30 cellular contexts compared by ENCODE assay signal in the genomic region with DNA sequence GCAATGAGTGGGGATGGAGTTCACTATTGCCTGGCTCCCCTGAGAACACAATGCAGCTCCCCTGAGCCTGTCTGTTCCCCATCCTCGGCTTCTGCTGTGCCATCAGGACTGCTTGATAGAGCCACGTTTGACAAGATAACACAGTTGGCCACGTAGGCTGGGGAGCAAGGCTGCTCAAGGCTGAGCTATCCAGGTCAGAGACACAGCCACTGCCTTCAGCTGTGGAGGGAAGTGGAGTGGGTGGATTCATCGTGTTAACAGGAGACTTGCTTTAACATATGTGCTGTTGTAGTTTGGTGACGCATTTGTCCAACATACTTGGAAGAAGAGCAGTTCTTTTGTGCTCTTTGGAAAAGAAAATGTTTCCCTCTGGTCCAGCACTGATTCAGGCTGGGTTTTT.
"Had no signal": no experiment of that assay in that cellular context is flagged by ENCODE, and none has a peak within 500 bp of the region (broad histone marks: within the 10 kb centered on the region; RNA-seq: fewer than 3 reads in every experiment).

No MANE protein-coding gene starts in this region.

- H3K36me3 Mint-ChIP-seq: activated CD4-positive, alpha-beta memory T cell treated with anti-CD3 and anti-CD28 coated beads for 36 hours; activated CD8-positive, alpha-beta memory T cell treated with anti-CD3 and anti-CD28 coated beads, Interleukin-2, amount 10 ng/mL, durations not matched to agents 7 days and 5 days; activated naive CD4-positive, alpha-beta T cell treated with anti-CD3 and anti-CD28 coated beads, Interleukin-2, amount 50 U/mL, for 24 hours; activated naive CD8-positive, alpha-beta T cell treated with anti-CD3 and anti-CD28 coated beads for 36 hours had no signal

- ATAC-seq: activated CD4-positive, alpha-beta T cell treated with anti-CD3 and anti-CD28 coated beads for 36 hours; activated CD8-positive, alpha-beta memory T cell treated with anti-CD3 and anti-CD28 coated beads, Interleukin-2, amount 10 ng/mL, durations not matched to agents 7 days and 5 days; activated CD8-positive, alpha-beta T cell treated with anti-CD3 and anti-CD28 coated beads, Interleukin-2, amount 10 ng/mL, durations not matched to agents 7 days and 5 days; activated naive CD8-positive, alpha-beta T cell treated with anti-CD3 and anti-CD28 coated beads, Interleukin-2, amount 50 U/mL, for 24 hours; gastroesophageal sphincter; heart right ventricle had no signal

- H3K4me3 Mint-ChIP-seq: activated CD4-positive, alpha-beta memory T cell treated with anti-CD3 and anti-CD28 coated beads for 36 hours; activated CD4-positive, alpha-beta T cell treated with anti-CD3 and anti-CD28 coated beads for 36 hours; activated CD4-positive, alpha-beta T cell treated with anti-CD3 and anti-CD28 coated beads, Interleukin-2, amount 10 ng/mL, durations not matched to agents 24 days and 14 days; activated CD8-positive, alpha-beta memory T cell treated with anti-CD3 and anti-CD28 coated beads, Interleukin-2, amount 10 ng/mL, durations not matched to agents 7 days and 5 days; activated CD8-positive, alpha-beta T cell treated with anti-CD3 and anti-CD28 coated beads, Interleukin-2, amount 10 ng/mL, durations not matched to agents 7 days and 5 days; activated naive CD4-positive, alpha-beta T cell treated with anti-CD3 and anti-CD28 coated beads for 36 hours; activated naive CD4-positive, alpha-beta T cell treated with anti-CD3 and anti-CD28 coated beads, Interleukin-2, amount 50 U/mL, for 24 hours; activated naive CD8-positive, alpha-beta T cell treated with anti-CD3 and anti-CD28 coated beads for 36 hours; activated naive CD8-positive, alpha-beta T cell treated with anti-CD3 and anti-CD28 coated beads, Interleukin-2, amount 50 U/mL, for 24 hours; activated T-helper 1 cell treated with anti-CD3 and anti-CD28 coated beads, Interleukin-12 subunit alpha, Interleukin-12 subunit beta, Interleukin-2, Interleukin-4 antibody, amounts not matched to agents 30 ng/mL and 10 ng/mL and 1 ng/mL, durations not matched to agents 14 hours and 24 hours and 36 hours; central memory CD8-positive, alpha-beta T cell; dendritic cell treated with granulocyte-macrophage colony-stimulating factor and Interleukin-4, amounts not matched to agents 40 ng/mL and 50 ng/mL, for 4 days had no signal

- H3K27me3 ChIP-seq: adrenal gland, brain microvascular endothelial cell, dorsolateral prefrontal cortex, esophagus squamous epithelium, gastroesophageal sphincter, heart right ventricle had no signal

- H3K27ac Mint-ChIP-seq: activated CD4-positive, alpha-beta memory T cell treated with anti-CD3 and anti-CD28 coated beads for 36 hours; activated CD4-positive, alpha-beta T cell treated with anti-CD3 and anti-CD28 coated beads for 36 hours; activated CD4-positive, alpha-beta T cell treated with anti-CD3 and anti-CD28 coated beads, Interleukin-2, amount 10 ng/mL, durations not matched to agents 24 days and 14 days; activated CD8-positive, alpha-beta memory T cell treated with anti-CD3 and anti-CD28 coated beads, Interleukin-2, amount 10 ng/mL, durations not matched to agents 7 days and 5 days; activated CD8-positive, alpha-beta T cell treated with anti-CD3 and anti-CD28 coated beads, Interleukin-2, amount 10 ng/mL, durations not matched to agents 7 days and 5 days; activated naive CD4-positive, alpha-beta T cell treated with anti-CD3 and anti-CD28 coated beads for 36 hours; activated naive CD4-positive, alpha-beta T cell treated with anti-CD3 and anti-CD28 coated beads, Interleukin-2, amount 50 U/mL, for 24 hours; activated naive CD8-positive, alpha-beta T cell treated with anti-CD3 and anti-CD28 coated beads for 36 hours; activated naive CD8-positive, alpha-beta T cell treated with anti-CD3 and anti-CD28 coated beads, Interleukin-2, amount 50 U/mL, for 24 hours; activated T-helper 1 cell treated with anti-CD3 and anti-CD28 coated beads, Interleukin-12 subunit alpha, Interleukin-12 subunit beta, Interleukin-2, Interleukin-4 antibody, amounts not matched to agents 30 ng/mL and 10 ng/mL and 1 ng/mL, durations not matched to agents 14 hours and 24 hours and 36 hours; activated T-helper 2 cell treated with anti-CD3 and anti-CD28 coated beads, Interferon-gamma antibody, Interleukin-2, Interleukin-4, amounts not matched to agents 10 μg/mL and 5 μg/mL and 100 μg/mL, durations not matched to agents 14 hours and 24 hours and 36 hours; dendritic cell treated with granulocyte-macrophage colony-stimulating factor and Interleukin-4, amounts not matched to agents 40 ng/mL and 50 ng/mL, for 4 days had no signal

- DNase-seq: activated CD4-positive, alpha-beta memory T cell treated with anti-CD3 and anti-CD28 coated beads for 36 hours; activated CD4-positive, alpha-beta T cell treated with anti-CD3 and anti-CD28 coated beads for 36 hours; activated CD4-positive, alpha-beta T cell treated with anti-CD3 and anti-CD28 coated beads, Interleukin-2, amount 10 ng/mL, durations not matched to agents 24 days and 14 days; activated CD4-positive, CD25-positive, alpha-beta regulatory T cell; activated CD4-positive, CD25-positive, alpha-beta regulatory T cell treated with anti-CD3 and anti-CD28 coated beads, Interleukin-2, amount 50 U/mL, for 72 hours; activated CD8-positive, alpha-beta memory T cell treated with anti-CD3 and anti-CD28 coated beads, Interleukin-2, amount 10 ng/mL, durations not matched to agents 7 days and 5 days; activated CD8-positive, alpha-beta memory T cell treated with anti-CD3 and anti-CD28 coated beads, Interleukin-2, amount 50 U/mL, for 4 hours; activated CD8-positive, alpha-beta T cell treated with anti-CD3 and anti-CD28 coated beads, Interleukin-2, amount 10 ng/mL, durations not matched to agents 7 days and 5 days; activated effector memory CD4-positive, alpha-beta T cell treated with anti-CD3 and anti-CD28 coated beads, Interleukin-2, amount 50 U/mL, for 16 hours; activated naive CD4-positive, alpha-beta T cell treated with anti-CD3 and anti-CD28 coated beads for 36 hours; activated naive CD8-positive, alpha-beta T cell treated with anti-CD3 and anti-CD28 coated beads for 36 hours; activated naive CD8-positive, alpha-beta T cell treated with anti-CD3 and anti-CD28 coated beads, Interleukin-2, amount 50 U/mL, for 24 hours; activated T-cell treated with anti-CD3 and anti-CD28 coated beads, Interleukin-2, amount 50 U/mL, for 1 hour; activated T-cell treated with anti-CD3 and anti-CD28 coated beads, Interleukin-2, amount 50 U/mL, for 48 hours; brain microvascular endothelial cell; effector memory CD4-positive, alpha-beta T cell; esophagus squamous epithelium; foreskin melanocyte; heart right ventricle; T-helper 2 cell had no signal

- H3K9me3 ChIP-seq: adrenal gland, esophagus squamous epithelium, gastroesophageal sphincter, heart right ventricle had no signal

- H3K27ac ChIP-seq: adrenal gland, brain microvascular endothelial cell, coronary artery, epithelial cell of prostate, esophagus squamous epithelium, gastroesophageal sphincter, heart right ventricle had no signal

- H3K4me1 ChIP-seq: adrenal gland, esophagus squamous epithelium, gastroesophageal sphincter had no signal

- H3K4me1 Mint-ChIP-seq: activated CD4-positive, alpha-beta T cell treated with anti-CD3 and anti-CD28 coated beads for 36 hours; activated CD4-positive, alpha-beta T cell treated with anti-CD3 and anti-CD28 coated beads, Interleukin-2, amount 10 ng/mL, durations not matched to agents 24 days and 14 days; activated CD8-positive, alpha-beta memory T cell treated with anti-CD3 and anti-CD28 coated beads, Interleukin-2, amount 10 ng/mL, durations not matched to agents 7 days and 5 days; activated naive CD4-positive, alpha-beta T cell treated with anti-CD3 and anti-CD28 coated beads, Interleukin-2, amount 50 U/mL, for 24 hours; activated naive CD8-positive, alpha-beta T cell treated with anti-CD3 and anti-CD28 coated beads for 36 hours; activated naive CD8-positive, alpha-beta T cell treated with anti-CD3 and anti-CD28 coated beads, Interleukin-2, amount 50 U/mL, for 24 hours had no signal

- H3K9me3 Mint-ChIP-seq: activated CD4-positive, alpha-beta memory T cell treated with anti-CD3 and anti-CD28 coated beads for 36 hours; activated CD4-positive, alpha-beta T cell treated with anti-CD3 and anti-CD28 coated beads, Interleukin-2, amount 10 ng/mL, durations not matched to agents 24 days and 14 days; activated naive CD4-positive, alpha-beta T cell treated with anti-CD3 and anti-CD28 coated beads for 36 hours; activated naive CD4-positive, alpha-beta T cell treated with anti-CD3 and anti-CD28 coated beads, Interleukin-2, amount 50 U/mL, for 24 hours; activated naive CD8-positive, alpha-beta T cell treated with anti-CD3 and anti-CD28 coated beads for 36 hours; activated naive CD8-positive, alpha-beta T cell treated with anti-CD3 and anti-CD28 coated beads, Interleukin-2, amount 50 U/mL, for 24 hours; activated T-helper 1 cell treated with anti-CD3 and anti-CD28 coated beads, Interleukin-12 subunit alpha, Interleukin-12 subunit beta, Interleukin-2, Interleukin-4 antibody, amounts not matched to agents 30 ng/mL and 10 ng/mL and 1 ng/mL, durations not matched to agents 14 hours and 24 hours and 36 hours; activated T-helper 2 cell treated with anti-CD3 and anti-CD28 coated beads, Interferon-gamma antibody, Interleukin-2, Interleukin-4, amounts not matched to agents 10 μg/mL and 5 μg/mL and 100 μg/mL, durations not matched to agents 14 hours and 24 hours and 36 hours; central memory CD8-positive, alpha-beta T cell had no signal

- H3K4me3 ChIP-seq: adrenal gland, coronary artery, dorsolateral prefrontal cortex, esophagus squamous epithelium, gastroesophageal sphincter, heart right ventricle had no signal

- H3K27me3 Mint-ChIP-seq: activated CD4-positive, alpha-beta T cell treated with anti-CD3 and anti-CD28 coated beads for 36 hours; activated CD4-positive, alpha-beta T cell treated with anti-CD3 and anti-CD28 coated beads, Interleukin-2, amount 10 ng/mL, durations not matched to agents 24 days and 14 days; activated CD8-positive, alpha-beta memory T cell treated with anti-CD3 and anti-CD28 coated beads, Interleukin-2, amount 10 ng/mL, durations not matched to agents 7 days and 5 days; activated naive CD4-positive, alpha-beta T cell treated with anti-CD3 and anti-CD28 coated beads, Interleukin-2, amount 50 U/mL, for 24 hours; activated naive CD8-positive, alpha-beta T cell treated with anti-CD3 and anti-CD28 coated beads for 36 hours; activated naive CD8-positive, alpha-beta T cell treated with anti-CD3 and anti-CD28 coated beads, Interleukin-2, amount 50 U/mL, for 24 hours; central memory CD8-positive, alpha-beta T cell; dendritic cell treated with granulocyte-macrophage colony-stimulating factor and Interleukin-4, amounts not matched to agents 40 ng/mL and 50 ng/mL, for 4 days had no signal
